8 cellular contexts compared by ENCODE assay signal in genomic region chr2:64277101-64277849, GRCh38.
DNase-seq lines count a peak whose midpoint lies in the region; ATAC-seq lines count a peak whose summit lies in the region.

No MANE protein-coding gene starts in this region.

- H3K9me3 Mint-ChIP-seq in stimulated activated naive B cell treated with anti-CD40 and anti-IgM and Interleukin-4, amounts not matched to agents 10 μg/mL and 1 μg/mL and 100 μg/mL, for 72 hours, result no peaks in the 10 kb centered on the region

- no peak overlapping the region for H3K4me3 Mint-ChIP-seq in stimulated activated naive B cell treated with anti-CD40 and anti-IgM and Interleukin-4, amounts not matched to agents 10 μg/mL and 1 μg/mL and 100 μg/mL, for 72 hours

- no peaks in the 10 kb centered on the region for H3K27me3 Mint-ChIP-seq in stimulated activated naive B cell treated with anti-CD40 and anti-IgM and Interleukin-4, amounts not matched to agents 10 μg/mL and 1 μg/mL and 100 μg/mL, for 72 hours

- H3K27me3 ChIP-seq in iPS-20b (ENCODE audit: insufficient read depth, low read length), result peaks cover 6% of the 10 kb centered on the region; the same call in 1 of the 2 replicates

- H3K9ac ChIP-seq in SK-N-MC (ENCODE audit: insufficient read length) (no peak overlapping the region), iPS-20b (ENCODE audit: low read depth, low read length) (no peak overlapping the region)

- DNase-seq in SIG-M5 treated with dmso at 0.1 percent for 504 hours (lab: John Stamatoyannopoulos, UW; ENCODE audit: unreplicated experiment) (peak; percentile 64), SIG-M5 (lab: John Stamatoyannopoulos, UW) (no peak), SK-N-MC (ENCODE audit: low read depth, low spot score) (no peak), DMS 273 treated with DMSO at 0.1 percent for 48 hours (lab: John Stamatoyannopoulos, UW) (no peak), middle frontal gyrus (ENCODE audit: extremely low spot score, low spot score) (no peak), NCI-H1105 treated with DMSO at 0.1 percent for 48 hours (lab: John Stamatoyannopoulos, UW) (no peak)
- no peak for DNase-seq in stimulated activated naive B cell treated with anti-CD40 and anti-IgM and Interleukin-4, amounts not matched to agents 10 μg/mL and 1 μg/mL and 100 μg/mL, for 72 hours

- no peaks in the 10 kb centered on the region for H3K36me3 Mint-ChIP-seq in stimulated activated naive B cell treated with anti-CD40 and anti-IgM and Interleukin-4, amounts not matched to agents 10 μg/mL and 1 μg/mL and 100 μg/mL, for 72 hours

- no peak overlapping the region for H3K4me3 ChIP-seq in SK-N-MC
- peak overlapping the region; percentile 38; the same call in 1 of the 2 replicates for H3K4me3 ChIP-seq in iPS-20b (ENCODE audit: low read length)

- H3K4me1 ChIP-seq in iPS-20b (ENCODE audit: insufficient read depth, low read length), result peaks cover 48% of the 10 kb centered on the region

- H3K9me3 ChIP-seq in SK-N-MC (ENCODE audit: low read depth, low read length), result no peaks in the 10 kb centered on the region
- no peaks in the 10 kb centered on the region for H3K9me3 ChIP-seq in iPS-20b (ENCODE audit: insufficient read depth, low read depth, low read length)

- no peaks in the 10 kb centered on the region for H3K36me3 ChIP-seq in SK-N-MC (ENCODE audit: insufficient read depth, low read length)
- H3K36me3 ChIP-seq in iPS-20b (ENCODE audit: insufficient read depth, low read depth, low read length), result no peaks in the 10 kb centered on the region

- H3K27ac ChIP-seq in SK-N-MC (peak overlapping the region; percentile 66), iPS-20b (ENCODE audit: low read length) (no peak overlapping the region)

- ATAC-seq in stimulated activated naive B cell treated with anti-CD40 and anti-IgM and Interleukin-4, amounts not matched to agents 10 μg/mL and 1 μg/mL and 100 μg/mL, for 72 hours (replicated peaks), result peak; percentile 31 to 34

- peak overlapping the region; percentile 31 for H3K27ac Mint-ChIP-seq in stimulated activated naive B cell treated with anti-CD40 and anti-IgM and Interleukin-4, amounts not matched to agents 10 μg/mL and 1 μg/mL and 100 μg/mL, for 72 hours

- peaks cover 18 to 25% of the 10 kb centered on the region in 2 donors for H3K4me1 Mint-ChIP-seq in stimulated activated naive B cell treated with anti-CD40 and anti-IgM and Interleukin-4, amounts not matched to agents 10 μg/mL and 1 μg/mL and 100 μg/mL, for 72 hours
